18 cellular contexts compared by ENCODE assay signal in the genomic region with DNA sequence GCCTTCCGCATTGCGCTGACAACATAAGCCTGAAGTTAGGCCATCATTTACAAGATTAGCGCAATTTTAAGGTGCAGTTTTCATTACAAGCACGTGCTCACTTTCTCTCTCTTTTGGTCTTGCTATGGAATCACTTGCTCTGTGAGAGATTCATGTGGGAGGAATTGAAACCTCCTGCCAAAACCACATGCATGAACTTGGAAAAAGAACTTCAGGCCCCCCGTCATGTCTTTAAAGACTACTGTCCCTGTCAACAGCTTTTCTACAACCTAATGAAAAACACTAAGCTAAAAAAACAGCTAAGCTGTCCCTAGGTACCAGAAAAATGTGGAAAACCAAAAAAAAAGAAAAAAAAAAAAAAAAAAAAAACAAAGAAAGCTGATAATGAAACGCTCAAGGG.
DNase-seq lines count a peak whose midpoint lies in the region; ATAC-seq and TF ChIP-seq lines count a peak whose summit lies in the region.
"Had no signal": no experiment of that assay in that cellular context is flagged by ENCODE, and none has a peak within 500 bp of the region (broad histone marks: within the 10 kb centered on the region; RNA-seq: fewer than 3 reads in every experiment).

No MANE protein-coding gene starts in this region.

- H3K36me3 ChIP-seq in fibroblast of lung (ENCODE audit: control insufficient read depth, insufficient read depth, low read length) = no peaks in the 10 kb centered on the region
- H3K36me3 ChIP-seq: Peyer's patch had no signal

- H3K4me1 Mint-ChIP-seq in stimulated activated naive CD8-positive, alpha-beta T cell treated with anti-CD3 and anti-CD28 coated beads, Interleukin-15, amount 100 ng/mL, for 72 hours = no peaks in the 10 kb centered on the region
- H3K4me1 Mint-ChIP-seq: B cell; CD4-positive, CD25-positive, alpha-beta regulatory T cell; GM23338 had no signal

- no peaks in the 10 kb centered on the region for H3K9me3 ChIP-seq in fibroblast of lung (ENCODE audit: control insufficient read depth, insufficient read depth, low read depth, low read length)
- H3K9me3 ChIP-seq: Caco-2, Peyer's patch had no signal

- no peak for TF ChIP-seq CTCF in fibroblast of lung (conservative IDR thresholded peaks at IDR 0.05 in 1 of 2, IDR thresholded peaks at IDR 0.05 in 1 of 2; ENCODE audit: low read depth in 1 of 2, low read length in 2 of 2)

- no peak overlapping the region for H2AFZ ChIP-seq in fibroblast of lung (ENCODE audit: low read length)
- H2AFZ ChIP-seq: GM23338 had no signal

- H3K27me3 ChIP-seq in fibroblast of lung (ENCODE audit: control insufficient read depth, insufficient read depth, low read length) = no peaks in the 10 kb centered on the region
- H3K27me3 ChIP-seq: Peyer's patch had no signal

- no peak for ATAC-seq in stimulated activated naive CD8-positive, alpha-beta T cell treated with anti-CD3 and anti-CD28 coated beads, Interleukin-15, amount 100 ng/mL, for 72 hours
- ATAC-seq: GM23338 had no signal

- H3K4me1 ChIP-seq in fibroblast of lung (ENCODE audit: control insufficient read depth, extremely low read depth, insufficient read depth, low read length) = no peaks in the 10 kb centered on the region
- H3K4me1 ChIP-seq: Caco-2, Peyer's patch had no signal

- no peaks in the 10 kb centered on the region for H4K20me1 ChIP-seq in fibroblast of lung (ENCODE audit: control insufficient read depth, extremely low read depth, insufficient read depth, low read length)

- H3K27ac Mint-ChIP-seq in stimulated activated naive CD8-positive, alpha-beta T cell treated with anti-CD3 and anti-CD28 coated beads, Interleukin-15, amount 100 ng/mL, for 72 hours = no peak overlapping the region
- H3K27ac Mint-ChIP-seq: B cell; CD4-positive, CD25-positive, alpha-beta regulatory T cell; GM23338 had no signal

- H3K9me3 Mint-ChIP-seq in stimulated activated naive CD8-positive, alpha-beta T cell treated with anti-CD3 and anti-CD28 coated beads, Interleukin-15, amount 100 ng/mL, for 72 hours = peaks cover 0 to 14% of the 10 kb centered on the region in 2 donors
- H3K9me3 Mint-ChIP-seq: GM23338 had no signal

- no peaks in the 10 kb centered on the region for H3K79me2 ChIP-seq in fibroblast of lung (ENCODE audit: control insufficient read depth, insufficient read depth, low read length)

- no peaks in the 10 kb centered on the region for H3K27me3 Mint-ChIP-seq in stimulated activated naive CD8-positive, alpha-beta T cell treated with anti-CD3 and anti-CD28 coated beads, Interleukin-15, amount 100 ng/mL, for 72 hours
- H3K27me3 Mint-ChIP-seq: B cell; CD4-positive, CD25-positive, alpha-beta regulatory T cell had no signal

- no peak overlapping the region for H3K9ac ChIP-seq in fibroblast of lung (ENCODE audit: insufficient read depth, low read length)

- H3K4me3 ChIP-seq in fibroblast of lung (replicated peaks in 1 of 4; ENCODE audit: control extremely low read depth in 1 of 4, insufficient read depth in 1 of 4, low read depth in 3 of 4, low read length in 4 of 4) = no peak overlapping the region
- H3K4me3 ChIP-seq: GM23338, Peyer's patch had no signal

- no peak overlapping the region for H3K27ac ChIP-seq in fibroblast of lung (ENCODE audit: insufficient read depth, low read length)
- H3K27ac ChIP-seq: Peyer's patch had no signal

- DNase-seq in NCI-H446 treated with DMSO at 0.1 percent for 48 hours (lab: John Stamatoyannopoulos, UW) (peak; percentile 15), astrocyte of the hippocampus (ENCODE audit: low read depth, low spot score) (peak; percentile 3), fibroblast of lung (ENCODE audit: low read depth in 2 of 2) (peak; percentile 4 to 62), smooth muscle cell of the brain vasculature (ENCODE audit: low read depth, low spot score) (peak; percentile 26), foreskin melanocyte (no peak)
- DNase-seq in stimulated activated CD4-positive, alpha-beta T cell treated with anti-CD3 and anti-CD28 coated beads, Interleukin-4, amount 100 ng/mL, for 1 hour = no peak
- DNase-seq in stimulated activated naive CD8-positive, alpha-beta T cell treated with anti-CD3 and anti-CD28 coated beads, Interleukin-15, amount 100 ng/mL, for 72 hours = no peak
- DNase-seq: Caco-2; CD4-positive, CD25-positive, alpha-beta regulatory T cell; DMS153; KBM-7; NCI-H146; NCI-H2081; NCI-H510A treated with DMSO at 0.1 percent for 48 hours; Peyer's patch; SHP77 had no signal

- no peak overlapping the region for H3K4me2 ChIP-seq in fibroblast of lung (ENCODE audit: extremely low read depth, insufficient read depth, low read length)
- H3K4me2 ChIP-seq: GM23338 had no signal

- no peak overlapping the region for H3K4me3 Mint-ChIP-seq in stimulated activated naive CD8-positive, alpha-beta T cell treated with anti-CD3 and anti-CD28 coated beads, Interleukin-15, amount 100 ng/mL, for 72 hours
- H3K4me3 Mint-ChIP-seq: B cell; CD4-positive, CD25-positive, alpha-beta regulatory T cell; GM23338 had no signal

Comparison
In these comparisons a context has a peak if more than half of its experiments do, and no peak if none do; other contexts are left out.
1. DNase-seq: peak in NCI-H446 treated with DMSO at 0.1 percent for 48 hours (single experiment), astrocyte of the hippocampus (single experiment), fibroblast of lung (2 of 2) and smooth muscle cell of the brain vasculature (single experiment); none in foreskin melanocyte (single experiment), stimulated activated CD4-positive, alpha-beta T cell treated with anti-CD3 and anti-CD28 coated beads, Interleukin-4, amount 100 ng/mL, for 1 hour (single experiment) and stimulated activated naive CD8-positive, alpha-beta T cell treated with anti-CD3 and anti-CD28 coated beads, Interleukin-15, amount 100 ng/mL, for 72 hours (0 of 2).